Comparison of ENCODE assay signal across 10 cellular contexts in the genomic region with DNA sequence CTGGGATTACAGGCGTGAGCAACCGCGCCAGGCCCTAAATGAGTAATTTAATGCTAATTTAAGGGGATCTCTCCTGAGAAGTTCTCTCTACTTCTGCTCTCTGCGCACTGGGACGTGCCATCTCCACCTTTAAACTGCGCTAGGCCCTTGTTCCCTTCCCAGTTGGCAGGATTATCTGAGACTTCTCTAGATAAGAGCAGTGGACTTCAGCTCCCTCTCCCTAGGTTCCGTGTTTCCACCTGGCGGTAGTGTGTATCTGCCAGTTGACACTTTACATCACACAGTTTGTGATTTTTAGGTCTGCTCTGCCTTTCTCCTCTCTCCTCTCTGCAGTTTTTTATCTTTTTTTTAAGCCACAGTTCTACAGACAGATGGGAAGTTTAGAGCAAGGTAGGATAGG. TPM values are rescaled to one million over a fixed set of nuclear protein-coding genes. Genes with fewer than 3 reads are reported as not detected.
A peak's percentile ranks its signal among the peaks of the same experiment; 100 is the strongest.
DNase-seq lines count a peak whose midpoint lies in the region; ATAC-seq and TF ChIP-seq lines count a peak whose summit lies in the region.
"Had no signal": no experiment of that assay in that cellular context is flagged by ENCODE, and none has a peak within 500 bp of the region (broad histone marks: within the 10 kb centered on the region; RNA-seq: fewer than 3 reads in every experiment).

No MANE protein-coding gene starts in this region.

- peak overlapping the region; percentile 28; the same call in 1 of the 2 replicates for H3K9ac ChIP-seq in PC-3 (ENCODE audit: low read length)

- TF ChIP-seq CTCF in PC-3 (conservative IDR thresholded peaks at IDR 0.05; ENCODE audit: low read depth, low read length), result no peak
- TF ChIP-seq CTCF in suprapubic skin (IDR thresholded peaks at IDR 0.05), result no peak

- no peak for ATAC-seq in PC-3

- intact Hi-C loops in PC-3 (cut with micrococcal nuclease) (loop anchor here (5.0 kb wide), 1 partner anchor 95 kb away; no protein-coding TSS in a partner anchor), head of caudate nucleus (cut with DNase I) (no loop called here)
- intact Hi-C loops in dendritic cell treated with granulocyte-macrophage colony-stimulating factor and Interleukin-4, amounts not matched to agents 40 ng/mL and 50 ng/mL, for 4 days (cut with micrococcal nuclease), result loop anchor here (5.0 kb wide), 1 partner anchor 35 kb away; no protein-coding TSS in a partner anchor

- no peaks in the 10 kb centered on the region for H3K27me3 Mint-ChIP-seq in dendritic cell treated with granulocyte-macrophage colony-stimulating factor and Interleukin-4, amounts not matched to agents 40 ng/mL and 50 ng/mL, for 4 days
- H3K27me3 Mint-ChIP-seq: activated CD4-positive, alpha-beta memory T cell treated with anti-CD3 and anti-CD28 coated beads, Interleukin-2, amount 10 ng/mL, durations not matched to agents 7 days and 5 days had no signal

- H3K79me2 ChIP-seq in PC-3 (ENCODE audit: low read length), result peaks cover 19% of the 10 kb centered on the region; the same call in 1 of the 2 replicates

- no peaks in the 10 kb centered on the region for H3F3A ChIP-seq in PC-3 (ENCODE audit: low read length, unreplicated experiment)

- no peaks in the 10 kb centered on the region for H4K20me1 ChIP-seq in PC-3 (ENCODE audit: low read length)

- no TSS peak for BruUV-seq in PC-3 (replicated peaks; lab: Mats Ljungman, UMichigan)

- DNase-seq in PC-3 (no peak), suprapubic skin (ENCODE audit: low spot score in 2 of 2) (no peak), NCI-H2107 treated with DMSO at 0.1 percent for 48 hours (lab: John Stamatoyannopoulos, UW; ENCODE audit: unreplicated experiment) (no peak), head of caudate nucleus (no peak)
- no peak for DNase-seq in activated effector memory CD4-positive, alpha-beta T cell treated with anti-CD3 and anti-CD28 coated beads, Interleukin-2, amount 50 U/mL, for 16 hours
- DNase-seq: activated CD4-positive, alpha-beta memory T cell treated with anti-CD3 and anti-CD28 coated beads, Interleukin-2, amount 10 ng/mL, durations not matched to agents 7 days and 5 days; NCI-H2081 treated with DMSO at 0.1 percent for 48 hours had no signal

- no peak overlapping the region for H3K4me3 ChIP-seq in PC-3 (ENCODE audit: low read length)
- no peak overlapping the region for H3K4me3 ChIP-seq in mesodermal cell (ENCODE audit: extremely low read depth, insufficient read depth, low read length, poor library complexity, severe bottlenecking)
- no peak overlapping the region for H3K4me3 ChIP-seq in suprapubic skin

- H3K27ac ChIP-seq in PC-3 (ENCODE audit: low read length), result peak overlapping the region; percentile 62
- H3K27ac ChIP-seq in mesodermal cell (ENCODE audit: low read depth, low read length, severe bottlenecking), result peak overlapping the region; percentile 93
- peak overlapping the region; percentile 52 for H3K27ac ChIP-seq in suprapubic skin
- H3K27ac ChIP-seq: HL-60 had no signal

- no peak overlapping the region for H2AFZ ChIP-seq in PC-3 (ENCODE audit: low read length)

- TF ChIP-seq EP300 in suprapubic skin (IDR thresholded peaks at IDR 0.05), result no peak

- whole genome bisulfite sequencing in mesodermal cell (ENCODE audit: insufficient coverage in 2 of 2), 2 experiments, result 100% methylated on average over 3 to 5 of the region's 8 CpGs
- WGBS in suprapubic skin, result 65% methylated on average over 8 of the region's 8 CpGs

- no peaks in the 10 kb centered on the region for H3K36me3 ChIP-seq in PC-3 (ENCODE audit: low read depth, low read length)
- no peaks in the 10 kb centered on the region for H3K36me3 ChIP-seq in mesodermal cell (ENCODE audit: control insufficient read depth, insufficient read depth, low read length)
- H3K36me3 ChIP-seq in suprapubic skin, result no peaks in the 10 kb centered on the region

- H3K4me3 Mint-ChIP-seq in dendritic cell treated with granulocyte-macrophage colony-stimulating factor and Interleukin-4, amounts not matched to agents 40 ng/mL and 50 ng/mL, for 4 days, result no peak overlapping the region
- H3K4me3 Mint-ChIP-seq: activated CD4-positive, alpha-beta memory T cell treated with anti-CD3 and anti-CD28 coated beads, Interleukin-2, amount 10 ng/mL, durations not matched to agents 7 days and 5 days had no signal

- H3K4me2 ChIP-seq in PC-3 (ENCODE audit: low read length), result peak overlapping the region; percentile 35; the same call in 1 of the 2 replicates

- peaks cover 57% of the 10 kb centered on the region for H3K36me3 Mint-ChIP-seq in dendritic cell treated with granulocyte-macrophage colony-stimulating factor and Interleukin-4, amounts not matched to agents 40 ng/mL and 50 ng/mL, for 4 days (ENCODE audit: low read depth)

- CTCF ChIA-PET in PC-3 (lab: Charles Lee), result no interaction called here

- no peaks in the 10 kb centered on the region for H3K27me3 ChIP-seq in PC-3 (ENCODE audit: low read length)
- no peaks in the 10 kb centered on the region for H3K27me3 ChIP-seq in suprapubic skin

- H3K9me3 Mint-ChIP-seq in dendritic cell treated with granulocyte-macrophage colony-stimulating factor and Interleukin-4, amounts not matched to agents 40 ng/mL and 50 ng/mL, for 4 days, result no peaks in the 10 kb centered on the region
- H3K9me3 Mint-ChIP-seq: activated CD4-positive, alpha-beta memory T cell treated with anti-CD3 and anti-CD28 coated beads, Interleukin-2, amount 10 ng/mL, durations not matched to agents 7 days and 5 days had no signal

- H3K4me1 ChIP-seq in PC-3 (ENCODE audit: insufficient read depth, low read length) (peaks cover 43% of the 10 kb centered on the region), mesodermal cell (ENCODE audit: control insufficient read depth, insufficient read depth, low read length, poor library complexity, severe bottlenecking) (peaks cover 53% of the 10 kb centered on the region), suprapubic skin (peaks cover 44% of the 10 kb centered on the region)

- peak overlapping the region; percentile 68 for H3K27ac Mint-ChIP-seq in dendritic cell treated with granulocyte-macrophage colony-stimulating factor and Interleukin-4, amounts not matched to agents 40 ng/mL and 50 ng/mL, for 4 days
- H3K27ac Mint-ChIP-seq: activated CD4-positive, alpha-beta memory T cell treated with anti-CD3 and anti-CD28 coated beads, Interleukin-2, amount 10 ng/mL, durations not matched to agents 7 days and 5 days had no signal

- H3K9me3 ChIP-seq in PC-3 (ENCODE audit: low read length) (no peaks in the 10 kb centered on the region), mesodermal cell (ENCODE audit: control insufficient read depth, low read length) (no peaks in the 10 kb centered on the region), suprapubic skin (no peaks in the 10 kb centered on the region)

- H3K9me2 ChIP-seq in PC-3 (replicated peaks; ENCODE audit: low read length), result no peaks in the 10 kb centered on the region

- peaks cover 90% of the 10 kb centered on the region for H3K4me1 Mint-ChIP-seq in dendritic cell treated with granulocyte-macrophage colony-stimulating factor and Interleukin-4, amounts not matched to agents 40 ng/mL and 50 ng/mL, for 4 days (ENCODE audit: low read depth)

- no peak for TF ChIP-seq POLR2A in suprapubic skin (IDR thresholded peaks at IDR 0.05)

- POLR2A ChIA-PET in PC-3 (lab: Charles Lee; ENCODE audit: unreplicated experiment), result interaction anchor here (0.7 kb wide), 1 partner anchor 18 kb away, joined by 3 read pairs; no protein-coding TSS in a partner anchor

RNA-seq across cellular contexts. Expression of gene ARHGAP10, which starts 40.2 kb away (rescaled TPM):
- total RNA-seq in PC-3 (2014; rRNA removed), result 9.0 and 12.0 TPM in 2 replicates
- 13.1 TPM for polyA plus RNA-seq in mesodermal cell (2013, experiment 1 of 2)
- polyA plus RNA-seq in mesodermal cell (2013, experiment 2 of 2), result 16.7 TPM
- total RNA-seq in suprapubic skin, result 10 to 100 TPM; 32.5 to 59.0 (median 36.8) TPM
